In genomic region chr5:136169218-136169617, GRCh38 we compare ENCODE assay signal across 35 cellular contexts.
"Had no signal": no experiment of that assay in that cellular context is flagged by ENCODE, and none has a peak within 500 bp of the region (broad histone marks: within the 10 kb centered on the region; RNA-seq: fewer than 3 reads in every experiment).

No MANE protein-coding gene starts in this region.

- ATAC-seq: activated CD8-positive, alpha-beta T cell treated with anti-CD3 and anti-CD28 coated beads for 36 hours; activated naive CD4-positive, alpha-beta T cell treated with anti-CD3 and anti-CD28 coated beads, Interleukin-2, amount 50 U/mL, for 72 hours; activated T-cell treated with anti-CD3 and anti-CD28 coated beads, Interleukin-2, amount 50 U/mL, for 4 hours; activated T-cell treated with anti-CD3 and anti-CD28 coated beads, Interleukin-2, amount 50 U/mL, for 72 hours; activated T-helper 17 cell treated with anti-CD3 and anti-CD28 coated beads, Interleukin-2, amount 50 U/mL, for 72 hours had no signal

- H3K4me3 Mint-ChIP-seq: activated B cell treated with CpG ODN at 0.5 μM for 24 hours; activated CD4-positive, alpha-beta memory T cell treated with anti-CD3 and anti-CD28 coated beads for 36 hours; activated CD4-positive, alpha-beta T cell treated with anti-CD3 and anti-CD28 coated beads, Interleukin-2, amount 10 ng/mL, durations not matched to agents 24 days and 14 days; activated CD8-positive, alpha-beta T cell treated with anti-CD3 and anti-CD28 coated beads for 36 hours; activated naive CD4-positive, alpha-beta T cell treated with anti-CD3 and anti-CD28 coated beads for 36 hours; activated naive CD8-positive, alpha-beta T cell treated with anti-CD3 and anti-CD28 coated beads for 36 hours; activated T-cell treated with anti-CD3 and anti-CD28 coated beads, Interleukin-2, amount 50 U/mL, for 4 hours; activated T-cell treated with anti-CD3 and anti-CD28 coated beads, Interleukin-2, amount 50 U/mL, for 72 hours; activated T-helper 1 cell treated with anti-CD3 and anti-CD28 coated beads, Interleukin-12 subunit alpha, Interleukin-12 subunit beta, Interleukin-2, Interleukin-4 antibody, amounts not matched to agents 30 ng/mL and 10 ng/mL and 1 ng/mL, durations not matched to agents 14 hours and 24 hours and 36 hours; activated T-helper 17 cell treated with anti-CD3 and anti-CD28 coated beads, Interleukin-2, amount 50 U/mL, for 72 hours; brain; central memory CD8-positive, alpha-beta T cell; T-helper 1 cell treated with Interleukin-12 subunit alpha and Interleukin-12 subunit beta and Interleukin-4 antibody, amounts not matched to agents 30 μg/mL and 1 μg/mL, for 36 hours; T-helper 2 cell treated with Interferon-gamma antibody and Interleukin-4, amounts not matched to agents 5 μg/mL and 100 μg/mL, for 36 hours had no signal

- H3K4me3 ChIP-seq: ascending aorta, cardiac muscle cell had no signal

- H3K27ac Mint-ChIP-seq: activated B cell treated with CpG ODN at 0.5 μM for 24 hours; activated CD4-positive, alpha-beta memory T cell treated with anti-CD3 and anti-CD28 coated beads for 36 hours; activated CD4-positive, alpha-beta T cell treated with anti-CD3 and anti-CD28 coated beads, Interleukin-2, amount 10 ng/mL, durations not matched to agents 24 days and 14 days; activated CD8-positive, alpha-beta T cell treated with anti-CD3 and anti-CD28 coated beads for 36 hours; activated naive CD4-positive, alpha-beta T cell treated with anti-CD3 and anti-CD28 coated beads for 36 hours; activated naive CD4-positive, alpha-beta T cell treated with anti-CD3 and anti-CD28 coated beads, Interleukin-2, amount 50 U/mL, for 72 hours; activated naive CD8-positive, alpha-beta T cell treated with anti-CD3 and anti-CD28 coated beads for 36 hours; activated T-cell treated with anti-CD3 and anti-CD28 coated beads, Interleukin-2, amount 50 U/mL, for 72 hours; activated T-helper 1 cell treated with anti-CD3 and anti-CD28 coated beads, Interleukin-12 subunit alpha, Interleukin-12 subunit beta, Interleukin-2, Interleukin-4 antibody, amounts not matched to agents 30 ng/mL and 10 ng/mL and 1 ng/mL, durations not matched to agents 14 hours and 24 hours and 36 hours; activated T-helper 17 cell treated with anti-CD3 and anti-CD28 coated beads, Interleukin-2, amount 50 U/mL, for 72 hours; brain; T-helper 1 cell treated with Interleukin-12 subunit alpha and Interleukin-12 subunit beta and Interleukin-4 antibody, amounts not matched to agents 30 μg/mL and 1 μg/mL, for 36 hours; T-helper 2 cell treated with Interferon-gamma antibody and Interleukin-4, amounts not matched to agents 5 μg/mL and 100 μg/mL, for 36 hours had no signal

- H3K9me3 ChIP-seq: ascending aorta had no signal

- H3K4me1 Mint-ChIP-seq: activated CD4-positive, alpha-beta T cell treated with anti-CD3 and anti-CD28 coated beads, Interleukin-2, amount 10 ng/mL, durations not matched to agents 24 days and 14 days; activated naive CD8-positive, alpha-beta T cell treated with anti-CD3 and anti-CD28 coated beads for 36 hours; activated T-helper 17 cell treated with anti-CD3 and anti-CD28 coated beads, Interleukin-2, amount 50 U/mL, for 72 hours; central memory CD8-positive, alpha-beta T cell had no signal

- H3K27ac ChIP-seq: ascending aorta, cardiac muscle cell, VCaP had no signal

- DNase-seq: activated B cell treated with CpG ODN at 0.5 μM for 24 hours; activated CD4-positive, alpha-beta memory T cell treated with anti-CD3 and anti-CD28 coated beads for 36 hours; activated CD4-positive, alpha-beta T cell treated with anti-CD3 and anti-CD28 coated beads for 4 hours; activated CD4-positive, alpha-beta T cell treated with anti-CD3 and anti-CD28 coated beads, Interleukin-2, amount 10 ng/mL, durations not matched to agents 24 days and 14 days; activated CD4-positive, alpha-beta T cell treated with anti-CD3 and anti-CD28 coated beads, Interleukin-2, amount 50 U/mL, for 1 hour; activated CD4-positive, alpha-beta T cell treated with anti-CD3 and anti-CD28 coated beads, Interleukin-2, amount 50 U/mL, for 4 hours; activated CD4-positive, CD25-positive, alpha-beta regulatory T cell treated with anti-CD3 and anti-CD28 coated beads, Interleukin-2, amount 50 U/mL, for 72 hours; activated CD8-positive, alpha-beta memory T cell treated with anti-CD3 and anti-CD28 coated beads, Interleukin-2, amount 50 U/mL, for 4 hours; activated CD8-positive, alpha-beta T cell treated with anti-CD3 and anti-CD28 coated beads for 36 hours; activated effector memory CD4-positive, alpha-beta T cell treated with anti-CD3 and anti-CD28 coated beads, Interleukin-2, amount 50 U/mL, for 16 hours; activated gamma-delta T cell treated with Interleukin-2 at 50 U/mL for 16 hours; activated naive CD4-positive, alpha-beta T cell; activated naive CD4-positive, alpha-beta T cell treated with anti-CD3 and anti-CD28 coated beads for 36 hours; activated naive CD4-positive, alpha-beta T cell treated with anti-CD3 and anti-CD28 coated beads, Interleukin-2, amount 50 U/mL, for 16 hours; activated naive CD8-positive, alpha-beta T cell treated with anti-CD3 and anti-CD28 coated beads for 36 hours; activated T-cell treated with anti-CD3 and anti-CD28 coated beads for 4 hours; activated T-cell treated with anti-CD3 and anti-CD28 coated beads, Interleukin-2, amount 50 U/mL, for 1 hour; activated T-cell treated with anti-CD3 and anti-CD28 coated beads, Interleukin-2, amount 50 U/mL, for 4 hours; activated T-cell treated with anti-CD3 and anti-CD28 coated beads, Interleukin-2, amount 50 U/mL, for 72 hours; amygdala; anterior cingulate cortex; caudate nucleus; cerebellar nuclear complex; T-helper 2 cell; T-helper 9 cell had no signal

- H3K27me3 Mint-ChIP-seq: activated B cell treated with CpG ODN at 0.5 μM for 24 hours; activated CD4-positive, alpha-beta memory T cell treated with anti-CD3 and anti-CD28 coated beads for 36 hours; activated CD4-positive, alpha-beta T cell treated with anti-CD3 and anti-CD28 coated beads, Interleukin-2, amount 10 ng/mL, durations not matched to agents 24 days and 14 days; activated CD8-positive, alpha-beta T cell treated with anti-CD3 and anti-CD28 coated beads for 36 hours; activated naive CD8-positive, alpha-beta T cell treated with anti-CD3 and anti-CD28 coated beads for 36 hours; activated T-helper 17 cell treated with anti-CD3 and anti-CD28 coated beads, Interleukin-2, amount 50 U/mL, for 72 hours; brain; central memory CD8-positive, alpha-beta T cell had no signal

- H3K4me1 ChIP-seq: ascending aorta had no signal

- H3K9me3 Mint-ChIP-seq: activated B cell treated with CpG ODN at 0.5 μM for 24 hours; activated CD4-positive, alpha-beta memory T cell treated with anti-CD3 and anti-CD28 coated beads for 36 hours; activated CD4-positive, alpha-beta T cell treated with anti-CD3 and anti-CD28 coated beads, Interleukin-2, amount 10 ng/mL, durations not matched to agents 24 days and 14 days; activated CD8-positive, alpha-beta T cell treated with anti-CD3 and anti-CD28 coated beads for 36 hours; activated naive CD4-positive, alpha-beta T cell treated with anti-CD3 and anti-CD28 coated beads for 36 hours; activated naive CD4-positive, alpha-beta T cell treated with anti-CD3 and anti-CD28 coated beads, Interleukin-2, amount 50 U/mL, for 72 hours; activated naive CD8-positive, alpha-beta T cell treated with anti-CD3 and anti-CD28 coated beads for 36 hours; activated T-cell treated with anti-CD3 and anti-CD28 coated beads, Interleukin-2, amount 50 U/mL, for 4 hours; activated T-cell treated with anti-CD3 and anti-CD28 coated beads, Interleukin-2, amount 50 U/mL, for 72 hours; activated T-helper 1 cell treated with anti-CD3 and anti-CD28 coated beads, Interleukin-12 subunit alpha, Interleukin-12 subunit beta, Interleukin-2, Interleukin-4 antibody, amounts not matched to agents 30 ng/mL and 10 ng/mL and 1 ng/mL, durations not matched to agents 14 hours and 24 hours and 36 hours; activated T-helper 17 cell treated with anti-CD3 and anti-CD28 coated beads, Interleukin-2, amount 50 U/mL, for 72 hours; brain; central memory CD8-positive, alpha-beta T cell; T-helper 1 cell treated with Interleukin-12 subunit alpha and Interleukin-12 subunit beta and Interleukin-4 antibody, amounts not matched to agents 30 μg/mL and 1 μg/mL, for 36 hours; T-helper 2 cell treated with Interferon-gamma antibody and Interleukin-4, amounts not matched to agents 5 μg/mL and 100 μg/mL, for 36 hours had no signal
